In genomic region chr9:20302229-20302628, GRCh38 we compare ENCODE assay signal across 23 cellular contexts.
DNase-seq lines count a peak whose midpoint lies in the region; ATAC-seq, FAIRE-seq and TF ChIP-seq lines count a peak whose summit lies in the region.
"Had no signal": no experiment of that assay in that cellular context is flagged by ENCODE, and none has a peak within 500 bp of the region (broad histone marks: within the 10 kb centered on the region; RNA-seq: fewer than 3 reads in every experiment).

No MANE protein-coding gene starts in this region.

- no peak overlapping the region for H3K23ac ChIP-seq in H9 (ENCODE audit: insufficient read length, low read depth, low read length)

- H3K9me3 ChIP-seq in H9 (ENCODE audit: control insufficient read depth, low read depth, low read length) = no peaks in the 10 kb centered on the region
- H3K9me3 ChIP-seq: BE2C, Caco-2 had no signal

- no peak overlapping the region for H4K91ac ChIP-seq in H9 (ENCODE audit: insufficient read length, low read depth, low read length)

- H3K27ac Mint-ChIP-seq in H9 = peak overlapping the region; percentile 7 to 92 (median 88); a peak in 5 of 7 replicates
- H3K27ac Mint-ChIP-seq in activated CD4-positive, alpha-beta T cell treated with anti-CD3 and anti-CD28 coated beads for 36 hours = no peak overlapping the region
- H3K27ac Mint-ChIP-seq: HFFc6 had no signal

- no CpG with 5 or more reads among the region's 1 CpG for WGBS in H9 (ENCODE audit: extremely low coverage, insufficient read length, low lambda C conversion rate)

- no peak overlapping the region for H2BK5ac ChIP-seq in H9 (ENCODE audit: insufficient read length, low read length)

- intact Hi-C loops in activated CD4-positive, alpha-beta T cell treated with anti-CD3 and anti-CD28 coated beads for 36 hours (cut with DNase I, micrococcal nuclease) = no loop called here

- H2BK15ac ChIP-seq in H9 (ENCODE audit: low read depth, low read length) = no peak overlapping the region

- H3K36me3 ChIP-seq in bronchial epithelial cell (ENCODE audit: control insufficient read depth, insufficient read depth, low read length) = no peaks in the 10 kb centered on the region
- H3K36me3 ChIP-seq: BE2C had no signal

- peaks cover 16% of the 10 kb centered on the region for H3K4me1 ChIP-seq in H9 (ENCODE audit: insufficient read depth, low read length)
- H3K4me1 ChIP-seq: BE2C, Caco-2 had no signal

- no peak overlapping the region for H3K14ac ChIP-seq in H9 (ENCODE audit: insufficient read depth, low read length)

- peak overlapping the region; percentile 12 for H3K4me2 ChIP-seq in H9 (ENCODE audit: insufficient read depth, insufficient read length, low read length)

- H3K4me3 Mint-ChIP-seq in H9 = peak overlapping the region; percentile 2 to 73; a peak in 4 of 5 replicates
- H3K4me3 Mint-ChIP-seq in activated CD4-positive, alpha-beta T cell treated with anti-CD3 and anti-CD28 coated beads for 36 hours = no peak overlapping the region
- H3K4me3 Mint-ChIP-seq: CD4-positive, alpha-beta T cell; HFFc6 had no signal

- no peak overlapping the region for H2BK20ac ChIP-seq in H9 (ENCODE audit: low read depth, low read length, poor library complexity, severe bottlenecking)

- H2AFZ ChIP-seq in H9 (ENCODE audit: low read length) = no peak overlapping the region

- ATAC-seq in activated CD4-positive, alpha-beta T cell treated with anti-CD3 and anti-CD28 coated beads for 36 hours = no peak
- ATAC-seq in GM19395 (IDR thresholded peaks at IDR 0.05; ENCODE audit: unreplicated experiment) = no peak
- ATAC-seq: HCT116, K562 had no signal

- H2BK12ac ChIP-seq in H9 (ENCODE audit: insufficient read length, low read depth, low read length) = no peak overlapping the region

- H4K20me1 ChIP-seq in H9 (ENCODE audit: control insufficient read depth, insufficient read depth, insufficient read length) = no peaks in the 10 kb centered on the region

- no peak overlapping the region for H3T11ph ChIP-seq in H9 (ENCODE audit: low read length)

- peak; percentile 7 for FAIRE-seq in bronchial epithelial cell (lab: Jason Lieb, UNC)
- FAIRE-seq: A204.1, D721Med, G401.6, GM12892, GM18507, K562 had no signal

- H3K4me1 Mint-ChIP-seq in H9 = peaks cover 59 to 61% of the 10 kb centered on the region in 2 experiments
- H3K4me1 Mint-ChIP-seq in activated CD4-positive, alpha-beta T cell treated with anti-CD3 and anti-CD28 coated beads for 36 hours = peaks cover 24% of the 10 kb centered on the region

- H3K27me3 Mint-ChIP-seq in H9 (ENCODE audit: low read depth) = peaks cover under 1% of the 10 kb centered on the region; the same call in 1 of the 2 replicates
- no peaks in the 10 kb centered on the region for H3K27me3 Mint-ChIP-seq in activated CD4-positive, alpha-beta T cell treated with anti-CD3 and anti-CD28 coated beads for 36 hours
- H3K27me3 Mint-ChIP-seq: CD4-positive, alpha-beta T cell had no signal

- H3K23me2 ChIP-seq in H9 (ENCODE audit: insufficient read length, low read depth, low read length, poor library complexity, severe bottlenecking) = no peaks in the 10 kb centered on the region

- no peak overlapping the region for H3K56ac ChIP-seq in H9 (ENCODE audit: insufficient read length, low read depth, low read length)

- H3K4me3 ChIP-seq in bronchial epithelial cell (ENCODE audit: low read depth, low read length) = no peak overlapping the region
- H3K4me3 ChIP-seq: K562 had no signal

- no peak overlapping the region for H3K9ac ChIP-seq in H9 (ENCODE audit: extremely low read depth, insufficient read length, low read length)

- peaks cover 0 to 22% (median 13%) of the 10 kb centered on the region in 3 experiments; a peak in 6 of 7 replicates for H3K36me3 Mint-ChIP-seq in H9 (ENCODE audit: insufficient read depth in 1 of 3, low read depth in 3 of 3)
- no peaks in the 10 kb centered on the region for H3K36me3 Mint-ChIP-seq in activated CD4-positive, alpha-beta T cell treated with anti-CD3 and anti-CD28 coated beads for 36 hours (ENCODE audit: low read depth)

- DNase-seq in H9 = no peak
- DNase-seq in NCI-H526 (lab: John Stamatoyannopoulos, UW) = peak; percentile 10 to 29
- no peak for DNase-seq in bronchial epithelial cell (ENCODE audit: low read depth)
- DNase-seq in middle frontal gyrus (ENCODE audit: extremely low spot score, low spot score) = peak; percentile 8
- DNase-seq in HCEC 1CT = no peak
- no peak for DNase-seq in SIG-M5 (lab: John Stamatoyannopoulos, UW)
- DNase-seq in activated CD4-positive, alpha-beta T cell treated with anti-CD3 and anti-CD28 coated beads for 36 hours = no peak
- DNase-seq: ACHN; BE2C; C1 segment of cervical spinal cord; Caco-2; CD4-positive, alpha-beta T cell; GOT3; HFFc6; IMR-90 had no signal

- no peak overlapping the region for H3K18ac ChIP-seq in H9 (ENCODE audit: insufficient read length, low read depth, low read length)

- no peak overlapping the region for H3K27ac ChIP-seq in H9 (ENCODE audit: insufficient read length, low read depth, low read length)

- H3K79me2 ChIP-seq in H9 (ENCODE audit: insufficient read depth, low read length) = no peaks in the 10 kb centered on the region

- POLR2A ChIA-PET in activated CD4-positive, alpha-beta T cell treated with anti-CD3 and anti-CD28 coated beads for 36 hours (lab: Charles Lee) = no interaction called here

- H2AK5ac ChIP-seq in H9 (ENCODE audit: insufficient read length, low read length) = no peak overlapping the region

- no peak overlapping the region for H2BK120ac ChIP-seq in H9 (ENCODE audit: low read depth, low read length, poor library complexity, severe bottlenecking)

- H3K79me1 ChIP-seq in H9 (ENCODE audit: insufficient read depth, low read depth, low read length, poor library complexity, severe bottlenecking) = no peaks in the 10 kb centered on the region

- H4K5ac ChIP-seq in H9 (ENCODE audit: insufficient read length, low read depth, low read length) = no peak overlapping the region

- no peaks in the 10 kb centered on the region for H3K27me3 ChIP-seq in H9 (ENCODE audit: insufficient read depth, low read length)
- H3K27me3 ChIP-seq in bronchial epithelial cell (ENCODE audit: control insufficient read depth, insufficient read depth, low read length) = no peaks in the 10 kb centered on the region
- H3K27me3 ChIP-seq: BE2C had no signal

- TF ChIP-seq CTCF in H9 (conservative IDR thresholded peaks at IDR 0.05) (no peak), bronchial epithelial cell (IDR thresholded peaks at IDR 0.05; ENCODE audit: insufficient read depth, low read length, severe bottlenecking) (no peak)

- H3K4ac ChIP-seq in H9 (ENCODE audit: low read depth, low read length) = no peak overlapping the region

- CTCF ChIA-PET in activated CD4-positive, alpha-beta T cell treated with anti-CD3 and anti-CD28 coated beads for 36 hours (lab: Charles Lee) = interaction anchor here (0.5 kb wide), 1 partner anchor 12 kb away, joined by 3 read pairs; no protein-coding TSS in a partner anchor

- no peak overlapping the region for H4K8ac ChIP-seq in H9 (replicated peaks; ENCODE audit: insufficient read length, low read depth, low read length)

- peaks cover 8 to 15% of the 10 kb centered on the region in 2 experiments; a peak in 4 of 5 replicates for H3K9me3 Mint-ChIP-seq in H9
- no peaks in the 10 kb centered on the region for H3K9me3 Mint-ChIP-seq in activated CD4-positive, alpha-beta T cell treated with anti-CD3 and anti-CD28 coated beads for 36 hours (ENCODE audit: low read depth)
- H3K9me3 Mint-ChIP-seq: CD4-positive, alpha-beta T cell; HFFc6 had no signal

Comparison
In these comparisons a context has a peak if more than half of its experiments do, and no peak if none do; other contexts are left out.
1. DNase-seq: peak in NCI-H526 (2 of 2) and middle frontal gyrus (single experiment); none in H9 (single experiment), bronchial epithelial cell (single experiment), HCEC 1CT (single experiment), SIG-M5 (single experiment) and activated CD4-positive, alpha-beta T cell treated with anti-CD3 and anti-CD28 coated beads for 36 hours (single experiment).